ENCODE assay signal across 14 cellular contexts in genomic region chr10:12513775-12514663, GRCh38.
DNase-seq lines count a peak whose midpoint lies in the region; TF ChIP-seq lines count a peak whose summit lies in the region.
"Had no signal": no experiment of that assay in that cellular context is flagged by ENCODE, and none has a peak within 500 bp of the region (broad histone marks: within the 10 kb centered on the region; RNA-seq: fewer than 3 reads in every experiment).

No MANE protein-coding gene starts in this region.

- POLR2A ChIA-PET in MCF 10A (lab: Yijun Ruan, JAX) = interaction anchor here (1.2 kb wide), 1 partner anchor 48 kb away, joined by 3 read pairs; no protein-coding TSS in a partner anchor

- no peaks in the 10 kb centered on the region for H3K27me3 Mint-ChIP-seq in MCF 10A (ENCODE audit: insufficient read depth, unreplicated experiment)
- H3K27me3 Mint-ChIP-seq: activated naive CD8-positive, alpha-beta T cell treated with anti-CD3 and anti-CD28 coated beads, Interleukin-2, amount 10 ng/mL, durations not matched to agents 7 days and 5 days had no signal

- no peaks in the 10 kb centered on the region for H4K20me1 ChIP-seq in hepatocyte (ENCODE audit: insufficient read depth, poor library complexity, severe bottlenecking)

- no peaks in the 10 kb centered on the region for H3K9me3 Mint-ChIP-seq in MCF 10A (ENCODE audit: unreplicated experiment)
- H3K9me3 Mint-ChIP-seq: activated naive CD8-positive, alpha-beta T cell treated with anti-CD3 and anti-CD28 coated beads, Interleukin-2, amount 10 ng/mL, durations not matched to agents 7 days and 5 days had no signal

- DNase-seq in COR-L47 (lab: John Stamatoyannopoulos, UW) (peak; percentile 16), NCI-H1417 (lab: John Stamatoyannopoulos, UW) (peak; percentile 57 to 88 (median 85)), NCI-H748 treated with DMSO at 0.1 percent for 48 hours (lab: John Stamatoyannopoulos, UW) (peak; percentile 82), left kidney (ENCODE audit: low read depth, low spot score) (peak; percentile 49), stomach (no peak), SIG-M5 (lab: John Stamatoyannopoulos, UW) (no peak), MCF 10A (ENCODE audit: unreplicated experiment) (no peak), hepatocyte (ENCODE audit: low spot score) (no peak)
- DNase-seq: activated naive CD8-positive, alpha-beta T cell treated with anti-CD3 and anti-CD28 coated beads, Interleukin-2, amount 10 ng/mL, durations not matched to agents 7 days and 5 days; effector memory CD4-positive, alpha-beta T cell; hippocampal formation; transverse colon had no signal

- no peaks in the 10 kb centered on the region for H3K36me3 Mint-ChIP-seq in MCF 10A (ENCODE audit: insufficient read depth, unreplicated experiment)
- H3K36me3 Mint-ChIP-seq: activated naive CD8-positive, alpha-beta T cell treated with anti-CD3 and anti-CD28 coated beads, Interleukin-2, amount 10 ng/mL, durations not matched to agents 7 days and 5 days had no signal

- no TSS peak for BruUV-seq in MCF 10A (replicated peaks; lab: Mats Ljungman, UMichigan)

- H3K4me1 Mint-ChIP-seq in MCF 10A (ENCODE audit: insufficient read depth, unreplicated experiment) = no peaks in the 10 kb centered on the region

- no peak for TF ChIP-seq POLR2A in stomach (IDR thresholded peaks at IDR 0.05)

- H3K27ac ChIP-seq in stomach = no peak overlapping the region
- H3K27ac ChIP-seq in hepatocyte = no peak overlapping the region
- H3K27ac ChIP-seq: SJCRH30, transverse colon had no signal

- H2AFZ ChIP-seq in hepatocyte = no peak overlapping the region

- H3K4me1 ChIP-seq in stomach (peaks cover 0 to 8% (median 0%) of the 10 kb centered on the region in 4 donors), hepatocyte (ENCODE audit: insufficient read depth) (no peaks in the 10 kb centered on the region)
- H3K4me1 ChIP-seq: SJCRH30 had no signal

- intact Hi-C loops in stomach (cut with DNase I; ENCODE audit: low total_unique reads) = no loop called here
- intact Hi-C loops in MCF 10A (cut with micrococcal nuclease) = no loop called here

- no peaks in the 10 kb centered on the region for H3K79me2 ChIP-seq in hepatocyte

- no peak overlapping the region for H3K4me2 ChIP-seq in hepatocyte

- CTCF ChIA-PET in MCF 10A (lab: Yijun Ruan, JAX) = interaction anchor here (0.7 kb wide), 1 partner anchor 143 kb away, joined by 3 read pairs; no protein-coding TSS in a partner anchor

- no peaks in the 10 kb centered on the region for H3K9me2 ChIP-seq in hepatocyte (replicated peaks; ENCODE audit: insufficient read depth)

- TF ChIP-seq CTCF in stomach (IDR thresholded peaks at IDR 0.05) (no peak), MCF 10A (IDR thresholded peaks at IDR 0.05; ENCODE audit: unreplicated experiment) (no peak), hepatocyte (IDR thresholded peaks at IDR 0.05; ENCODE audit: poor library complexity) (no peak)

- TF ChIP-seq EP300 in stomach (IDR thresholded peaks at IDR 0.05) = no peak

- H3K4me3 ChIP-seq in stomach (no peak overlapping the region), hepatocyte (no peak overlapping the region)
- H3K4me3 ChIP-seq: SJCRH30, transverse colon had no signal

- 73 to 79% (median 74%) methylated on average over 10 of the region's 10 CpGs for WGBS in stomach, 5 donors
- 79% methylated on average over 10 of the region's 10 CpGs for WGBS in hepatocyte (ENCODE audit: low lambda C conversion rate, missing lambda C conversion rate)

- H3K4me3 Mint-ChIP-seq in MCF 10A (ENCODE audit: unreplicated experiment) = no peak overlapping the region
- H3K4me3 Mint-ChIP-seq: activated naive CD8-positive, alpha-beta T cell treated with anti-CD3 and anti-CD28 coated beads, Interleukin-2, amount 10 ng/mL, durations not matched to agents 7 days and 5 days had no signal

- H3K27me3 ChIP-seq in stomach (no peaks in the 10 kb centered on the region), hepatocyte (no peaks in the 10 kb centered on the region)
- H3K27me3 ChIP-seq: SJCRH30, transverse colon had no signal

- H3K36me3 ChIP-seq in stomach (no peaks in the 10 kb centered on the region), hepatocyte (replicated peaks; ENCODE audit: insufficient read depth, low read depth) (no peaks in the 10 kb centered on the region)
- H3K36me3 ChIP-seq: SJCRH30, transverse colon had no signal

- H3K27ac Mint-ChIP-seq in MCF 10A (ENCODE audit: low read depth, unreplicated experiment) = no peak overlapping the region
- H3K27ac Mint-ChIP-seq: activated naive CD8-positive, alpha-beta T cell treated with anti-CD3 and anti-CD28 coated beads, Interleukin-2, amount 10 ng/mL, durations not matched to agents 7 days and 5 days had no signal

- H3K9me3 ChIP-seq in stomach (no peaks in the 10 kb centered on the region), hepatocyte (ENCODE audit: low read depth) (no peaks in the 10 kb centered on the region)
- H3K9me3 ChIP-seq: Caco-2, SJCRH30, transverse colon had no signal

Comparison
In these comparisons a context has a peak if more than half of its experiments do, and no peak if none do; other contexts are left out.
1. DNase-seq: peak in COR-L47 (single experiment), NCI-H1417 (3 of 3), NCI-H748 treated with DMSO at 0.1 percent for 48 hours (single experiment) and left kidney (single experiment); none in stomach (single experiment), SIG-M5 (single experiment), MCF 10A (single experiment) and hepatocyte (single experiment).